Comparison of ENCODE assay signal across 18 cellular contexts in the genomic region with DNA sequence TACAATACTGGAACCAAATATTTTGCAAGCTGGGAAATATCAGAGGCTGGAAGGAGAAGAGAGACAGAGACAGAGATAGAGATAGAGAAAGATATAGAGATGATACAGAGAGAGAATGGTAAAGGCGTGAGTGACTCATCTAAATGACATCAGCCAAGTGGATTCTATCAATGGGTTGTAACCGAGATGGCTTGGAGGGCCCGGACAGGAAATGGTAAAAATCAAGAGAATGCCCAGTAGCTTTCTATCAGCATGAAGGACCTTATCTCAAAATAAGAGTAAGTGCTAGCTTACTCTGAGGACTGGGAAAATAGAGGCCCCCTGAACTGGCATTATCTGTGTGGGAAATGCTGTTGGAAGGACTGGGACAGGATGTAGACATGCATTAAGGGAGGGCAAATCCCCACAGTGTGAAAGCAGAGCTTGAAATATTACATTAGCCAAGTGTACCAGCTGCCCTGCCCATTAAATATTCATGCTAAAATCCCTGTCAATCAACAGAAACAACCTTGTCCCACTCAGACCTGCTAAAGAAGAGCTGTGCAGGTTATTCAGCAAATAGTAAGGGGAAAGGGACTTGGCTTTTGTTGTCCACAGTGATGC.
A peak's percentile ranks its signal among the peaks of the same experiment; 100 is the strongest.
DNase-seq lines count a peak whose midpoint lies in the region; TF ChIP-seq lines count a peak whose summit lies in the region.
"Had no signal": no experiment of that assay in that cellular context is flagged by ENCODE, and none has a peak within 500 bp of the region (broad histone marks: within the 10 kb centered on the region; RNA-seq: fewer than 3 reads in every experiment).

No MANE protein-coding gene starts in this region.

- H2BK12ac ChIP-seq in mesenchymal stem cell (ENCODE audit: low read length in 2 of 2): no peak overlapping the region

- no peak overlapping the region for H2AFZ ChIP-seq in mesenchymal stem cell (ENCODE audit: low read depth, low read length)

- H2BK120ac ChIP-seq in mesenchymal stem cell (ENCODE audit: low read depth, low read length): no peak overlapping the region

- no peak overlapping the region for H3K4ac ChIP-seq in mesenchymal stem cell (ENCODE audit: low read depth in 1 of 2, low read length in 2 of 2)

- no peak overlapping the region for H3K4me2 ChIP-seq in mesenchymal stem cell (ENCODE audit: low read length, poor library complexity, severe bottlenecking)
- H3K4me2 ChIP-seq: BLaER1 had no signal

- H2BK5ac ChIP-seq in mesenchymal stem cell (ENCODE audit: low read depth, low read length, poor library complexity, severe bottlenecking): no peak overlapping the region

- no peak overlapping the region for H3K14ac ChIP-seq in mesenchymal stem cell (ENCODE audit: low read length in 2 of 2)

- H3K23ac ChIP-seq in mesenchymal stem cell (ENCODE audit: low read length in 2 of 2): no peak overlapping the region

- CTCF ChIA-PET in HEK293T (lab: Yijun Ruan, JAX): interaction anchor here (0.8 kb wide), 1 partner anchor 67 kb away, joined by 3 read pairs; no protein-coding TSS in a partner anchor

- in situ Hi-C loops in SK-MEL-5 (cut with HindIII; ENCODE audit: low pct_unique_long_range_greater_than_20kb, low sequenced_read_pairs): no loop called here
- in situ Hi-C loops in ACHN (cut with HindIII; ENCODE audit: low pct_ligation_motif_present, low pct_unique_long_range_greater_than_20kb, low sequenced_read_pairs): no loop called here

- no peaks in the 10 kb centered on the region for H3K36me3 ChIP-seq in mesenchymal stem cell (ENCODE audit: control insufficient read depth in 1 of 2, insufficient read depth in 2 of 2, low read depth in 1 of 2, low read length in 2 of 2)
- H3K36me3 ChIP-seq: BLaER1, colonic mucosa had no signal

- no peak overlapping the region for H3K27ac ChIP-seq in mesenchymal stem cell (ENCODE audit: low read length, poor library complexity, severe bottlenecking)
- H3K27ac ChIP-seq: BLaER1, colonic mucosa had no signal

- POLR2A ChIA-PET in HEK293T (lab: Yijun Ruan, JAX): no interaction called here

- no peak overlapping the region for H4K8ac ChIP-seq in mesenchymal stem cell (ENCODE audit: low read length)

- no peak overlapping the region for H3K18ac ChIP-seq in mesenchymal stem cell (ENCODE audit: low read depth in 1 of 2, low read length in 2 of 2)

- 21% methylated on average over 3 of the region's 3 CpGs for WGBS in mesenchymal stem cell

- DNase-seq in DMS53 (lab: John Stamatoyannopoulos, UW) (peak; percentile 95), HEK293T (ENCODE audit: extremely low spot score) (no peak), SK-MEL-5 (ENCODE audit: low read depth, low spot score) (peak; percentile 25), mesenchymal stem cell (peak; percentile 63), HuH-7.5 (ENCODE audit: low spot score) (no peak), ACHN (no peak), HT-29 (ENCODE audit: low spot score) (no peak)
- DNase-seq: aorta; colonic mucosa; erythroblast; GDM1; head of caudate nucleus; kidney; NCI-H1092; NCI-H2171 treated with DMSO at 0.1 percent for 48 hours; small intestine; stimulated activated naive CD8-positive, alpha-beta T cell treated with anti-CD3 and anti-CD28 coated beads, Interleukin-15, Interleukin-2, amounts not matched to agents 100 U/mL and 50 U/mL, for 24 hours had no signal

- H3K27me3 ChIP-seq in mesenchymal stem cell (ENCODE audit: control insufficient read depth in 1 of 2, insufficient read depth in 1 of 2, low read length in 2 of 2): no peaks in the 10 kb centered on the region
- H3K27me3 ChIP-seq: BLaER1, colonic mucosa had no signal

- no peak overlapping the region for H4K91ac ChIP-seq in mesenchymal stem cell (ENCODE audit: low read length)

- H2AK5ac ChIP-seq in mesenchymal stem cell (ENCODE audit: low read length, severe bottlenecking): no peak overlapping the region

- H2BK15ac ChIP-seq in mesenchymal stem cell (ENCODE audit: low read depth, poor library complexity, severe bottlenecking): no peak overlapping the region

- no peaks in the 10 kb centered on the region for H3K79me1 ChIP-seq in mesenchymal stem cell (replicated peaks; ENCODE audit: low read length, poor library complexity, severe bottlenecking)

- no peak overlapping the region for H3K4me3 ChIP-seq in mesenchymal stem cell (ENCODE audit: insufficient read depth in 1 of 2, low read depth in 1 of 2, low read length in 2 of 2)
- H3K4me3 ChIP-seq: BLaER1, colonic mucosa had no signal

- H3K4me1 ChIP-seq in mesenchymal stem cell (ENCODE audit: control insufficient read depth, insufficient read depth, low read depth, low read length): no peaks in the 10 kb centered on the region
- H3K4me1 ChIP-seq: colonic mucosa had no signal

- H3K9ac ChIP-seq in mesenchymal stem cell (ENCODE audit: low read length): no peak overlapping the region
- H3K9ac ChIP-seq: BLaER1 had no signal

- no peaks in the 10 kb centered on the region for H3K9me3 ChIP-seq in mesenchymal stem cell (ENCODE audit: control insufficient read depth, low read length)
- H3K9me3 ChIP-seq: BLaER1, colonic mucosa had no signal

TF ChIP-seq in HEK293T, 16 proteins besides CTCF, POLR2A, EP300 and RAD21:
- no peak for TF ChIP-seq LEF1 (IDR thresholded peaks at IDR 0.05; ENCODE audit: borderline replicate concordance)
- TF ChIP-seq, protein P1, sequence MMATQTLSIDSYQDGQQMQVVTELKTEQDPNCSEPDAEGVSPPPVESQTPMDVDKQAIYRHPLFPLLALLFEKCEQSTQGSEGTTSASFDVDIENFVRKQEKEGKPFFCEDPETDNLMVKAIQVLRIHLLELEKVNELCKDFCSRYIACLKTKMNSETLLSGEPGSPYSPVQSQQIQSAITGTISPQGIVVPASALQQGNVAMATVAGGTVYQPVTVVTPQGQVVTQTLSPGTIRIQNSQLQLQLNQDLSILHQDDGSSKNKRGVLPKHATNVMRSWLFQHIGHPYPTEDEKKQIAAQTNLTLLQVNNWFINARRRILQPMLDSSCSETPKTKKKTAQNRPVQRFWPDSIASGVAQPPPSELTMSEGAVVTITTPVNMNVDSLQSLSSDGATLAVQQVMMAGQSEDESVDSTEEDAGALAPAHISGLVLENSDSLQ (IDR thresholded peaks at IDR 0.05): peak; percentile 20; the same call in 1 of the 2 replicates
- no peak for TF ChIP-seq NFRKB (IDR thresholded peaks at IDR 0.05)

Comparison
In these comparisons a context has a peak if more than half of its experiments do, and no peak if none do; other contexts are left out.
1. DNase-seq: peak in DMS53 (single experiment), SK-MEL-5 (single experiment) and mesenchymal stem cell (single experiment); none in HEK293T (single experiment), HuH-7.5 (single experiment), ACHN (single experiment) and HT-29 (single experiment).